8 cellular contexts compared by ENCODE assay signal in the genomic region with DNA sequence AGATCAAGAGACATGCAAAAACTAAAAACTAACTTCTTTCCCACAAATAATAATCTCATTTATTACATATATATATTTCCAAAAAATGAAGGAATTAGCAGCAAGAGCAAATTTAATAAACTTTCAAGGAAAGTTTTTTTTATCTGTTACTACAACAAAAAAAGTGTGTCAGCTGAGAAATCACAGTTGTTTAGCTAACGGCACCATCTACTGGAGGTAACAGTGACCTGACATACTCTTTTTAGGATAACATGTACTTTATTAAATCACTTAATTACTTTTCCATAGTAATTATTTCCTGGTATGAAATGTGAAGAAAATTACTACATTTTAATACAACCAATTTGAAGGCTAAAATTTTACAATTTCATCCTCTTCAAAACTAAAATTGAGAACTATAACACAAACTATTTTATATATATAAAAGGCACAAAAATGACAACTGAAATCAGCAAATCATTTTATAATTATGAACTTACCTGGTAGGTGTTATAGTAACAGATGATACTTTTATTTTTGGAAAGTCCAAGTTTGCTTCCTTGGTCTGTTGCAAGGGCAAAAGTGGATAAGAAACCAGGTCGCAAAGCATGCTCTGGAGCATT. TPM values are rescaled to one million over a fixed set of nuclear protein-coding genes. Genes with fewer than 3 reads are reported as not detected.
A peak's percentile ranks its signal among the peaks of the same experiment; 100 is the strongest.
DNase-seq lines count a peak whose midpoint lies in the region; ATAC-seq and TF ChIP-seq lines count a peak whose summit lies in the region.

No MANE protein-coding gene starts in this region.

- H3K9me3 ChIP-seq in H9 (ENCODE audit: control insufficient read depth, low read depth, low read length) (no peaks in the 10 kb centered on the region), PC-9 (ENCODE audit: insufficient read depth, low read depth) (no peaks in the 10 kb centered on the region)

- no peak overlapping the region for H3K4me3 ChIP-seq in PC-9

- no peak overlapping the region for H2AK5ac ChIP-seq in H9 (ENCODE audit: insufficient read length, low read length)

- H3K36me3 ChIP-seq in PC-9 (ENCODE audit: low read depth), result peaks cover 26% of the 10 kb centered on the region; the same call in 1 of the 2 replicates

- POLR2A ChIA-PET in PC-9 (lab: Charles Lee; ENCODE audit: unreplicated experiment), result no interaction called here

- no TSS peak for BruUV-seq in PC-9 (replicated peaks; lab: Mats Ljungman, UMichigan)

- intact Hi-C loops in PC-9 (cut with micrococcal nuclease; ENCODE audit: unreplicated experiment), result loop anchor here (1.0 to 5.0 kb wide), 4 partner anchors 74 to 422 kb away; no protein-coding TSS in a partner anchor

- H3T11ph ChIP-seq in H9 (ENCODE audit: low read length), result no peak overlapping the region

- CTCF ChIA-PET in PC-9 (lab: Charles Lee), result no interaction called here

- WGBS in H9 (ENCODE audit: extremely low coverage, insufficient read length, low lambda C conversion rate), result no CpG with 5 or more reads among the region's 2 CpGs

- no peak overlapping the region for H3K56ac ChIP-seq in H9 (ENCODE audit: insufficient read length, low read depth, low read length)

- no peak overlapping the region for H4K5ac ChIP-seq in H9 (ENCODE audit: insufficient read length, low read depth, low read length)

- H3K27ac ChIP-seq in H9 (ENCODE audit: insufficient read length, low read depth, low read length) (no peak overlapping the region), PC-9 (no peak overlapping the region)

- no peak overlapping the region for H4K91ac ChIP-seq in H9 (ENCODE audit: insufficient read length, low read depth, low read length)

- no peak overlapping the region for H2AFZ ChIP-seq in H9 (ENCODE audit: low read length)
- H2AFZ ChIP-seq in PC-9, result no peak overlapping the region

- H3K4me1 Mint-ChIP-seq in H9 (no peaks in the 10 kb centered on the region), endothelial cell (ENCODE audit: unreplicated experiment) (no peaks in the 10 kb centered on the region), progenitor cell of endocrine pancreas (ENCODE audit: low read depth) (no peaks in the 10 kb centered on the region)

- no peak overlapping the region for H4K8ac ChIP-seq in H9 (replicated peaks; ENCODE audit: insufficient read length, low read depth, low read length)

- H3K23ac ChIP-seq in H9 (ENCODE audit: insufficient read length, low read depth, low read length), result no peak overlapping the region

- H3K4me3 Mint-ChIP-seq in H9, result no peak overlapping the region
- no peak overlapping the region for H3K4me3 Mint-ChIP-seq in endothelial cell (ENCODE audit: unreplicated experiment)
- no peak overlapping the region for H3K4me3 Mint-ChIP-seq in progenitor cell of endocrine pancreas (ENCODE audit: low read depth)

- H3K36me3 Mint-ChIP-seq in H9 (ENCODE audit: insufficient read depth in 1 of 3, low read depth in 3 of 3) (peaks cover 0 to 16% (median 12%) of the 10 kb centered on the region in 3 experiments; a peak in 5 of 7 replicates), endothelial cell (ENCODE audit: low read depth, unreplicated experiment) (peaks cover 4% of the 10 kb centered on the region), progenitor cell of endocrine pancreas (ENCODE audit: insufficient read depth) (no peaks in the 10 kb centered on the region)

- H3K4ac ChIP-seq in H9 (ENCODE audit: low read depth, low read length), result no peak overlapping the region

- H4K20me1 ChIP-seq in H9 (ENCODE audit: control insufficient read depth, insufficient read depth, insufficient read length) (no peaks in the 10 kb centered on the region), PC-9 (ENCODE audit: insufficient read depth) (peaks cover 5% of the 10 kb centered on the region; the same call in 1 of the 2 replicates)

- H3F3A ChIP-seq in PC-9 (ENCODE audit: insufficient read depth, low read depth), result no peaks in the 10 kb centered on the region; the same call in 1 of the 2 replicates

- no peak overlapping the region for H2BK120ac ChIP-seq in H9 (ENCODE audit: low read depth, low read length, poor library complexity, severe bottlenecking)

- H3K9me3 Mint-ChIP-seq in H9 (no peaks in the 10 kb centered on the region), endothelial cell (ENCODE audit: unreplicated experiment) (no peaks in the 10 kb centered on the region), progenitor cell of endocrine pancreas (ENCODE audit: low read depth) (no peaks in the 10 kb centered on the region)

- H3K27ac Mint-ChIP-seq in H9 (no peak overlapping the region), endothelial cell (ENCODE audit: unreplicated experiment) (no peak overlapping the region), progenitor cell of endocrine pancreas (no peak overlapping the region)

- no peak overlapping the region for H2BK5ac ChIP-seq in H9 (ENCODE audit: insufficient read length, low read length)

- H2BK15ac ChIP-seq in H9 (ENCODE audit: low read depth, low read length), result no peak overlapping the region

- no peak for ATAC-seq in GM21526 (IDR thresholded peaks at IDR 0.05; ENCODE audit: low FRiP score, unreplicated experiment)

- H3K27me3 Mint-ChIP-seq in H9 (ENCODE audit: low read depth), result no peaks in the 10 kb centered on the region
- no peaks in the 10 kb centered on the region for H3K27me3 Mint-ChIP-seq in endothelial cell (ENCODE audit: unreplicated experiment)
- H3K27me3 Mint-ChIP-seq in progenitor cell of endocrine pancreas, result no peaks in the 10 kb centered on the region

- H3K79me1 ChIP-seq in H9 (ENCODE audit: insufficient read depth, low read depth, low read length, poor library complexity, severe bottlenecking), result no peaks in the 10 kb centered on the region

- no peak overlapping the region for H2BK12ac ChIP-seq in H9 (ENCODE audit: insufficient read length, low read depth, low read length)

- no peak overlapping the region for H3K14ac ChIP-seq in H9 (ENCODE audit: insufficient read depth, low read length)

- H3K23me2 ChIP-seq in H9 (ENCODE audit: insufficient read length, low read depth, low read length, poor library complexity, severe bottlenecking), result no peaks in the 10 kb centered on the region

- no peaks in the 10 kb centered on the region for H3K27me3 ChIP-seq in H9 (ENCODE audit: insufficient read depth, low read length)
- no peaks in the 10 kb centered on the region for H3K27me3 ChIP-seq in PC-9 (ENCODE audit: insufficient read depth, low read depth)

- peak; percentile 80 for TF ChIP-seq CTCF in H9 (conservative IDR thresholded peaks at IDR 0.05)
- TF ChIP-seq CTCF in PC-9 (conservative IDR thresholded peaks at IDR 0.05), result peak; percentile 73
- TF ChIP-seq CTCF in endothelial cell (IDR thresholded peaks at IDR 0.05; ENCODE audit: unreplicated experiment), result no peak
- TF ChIP-seq CTCF in progenitor cell of endocrine pancreas (IDR thresholded peaks at IDR 0.05; ENCODE audit: unreplicated experiment), result peak; percentile 66

- H3K9ac ChIP-seq in H9 (ENCODE audit: extremely low read depth, insufficient read length, low read length), result no peak overlapping the region

- H3K79me2 ChIP-seq in H9 (ENCODE audit: insufficient read depth, low read length) (no peaks in the 10 kb centered on the region), PC-9 (ENCODE audit: low read depth) (peaks cover 4% of the 10 kb centered on the region; the same call in 1 of the 2 replicates)

- DNase-seq in SIG-M5 treated with dmso at 0.1 percent for 504 hours (lab: John Stamatoyannopoulos, UW; ENCODE audit: unreplicated experiment) (peak; percentile 46), SIG-M5 (lab: John Stamatoyannopoulos, UW) (no peak), H9 (no peak), PC-9 (no peak), endothelial cell (ENCODE audit: low spot score) (peak; percentile 17), progenitor cell of endocrine pancreas (ENCODE audit: low spot score, unreplicated experiment) (no peak), C1 segment of cervical spinal cord (lab: John Stamatoyannopoulos, UW) (no peak)

- no peak overlapping the region for H2BK20ac ChIP-seq in H9 (ENCODE audit: low read depth, low read length, poor library complexity, severe bottlenecking)

- H3K18ac ChIP-seq in H9 (ENCODE audit: insufficient read length, low read depth, low read length), result no peak overlapping the region

- H3K4me2 ChIP-seq in H9 (ENCODE audit: insufficient read depth, insufficient read length, low read length) (no peak overlapping the region), PC-9 (no peak overlapping the region)

- H3K9me2 ChIP-seq in PC-9 (ENCODE audit: insufficient read depth), result no peaks in the 10 kb centered on the region

- H3K4me1 ChIP-seq in H9 (ENCODE audit: insufficient read depth, low read length) (no peaks in the 10 kb centered on the region), PC-9 (replicated peaks; ENCODE audit: insufficient read depth) (no peaks in the 10 kb centered on the region)

RNA-seq across cellular contexts. Expression of gene LAMTOR3, which starts 9.1 kb away (rescaled TPM):
- 30.6 and 33.1 TPM in 2 replicates for total RNA-seq in H9 (2021)
- total RNA-seq in PC-9 (2021), result 12.0 and 17.4 TPM in 2 replicates
- 41.8 TPM for total RNA-seq in endothelial cell (ENCODE audit: unreplicated experiment)
- 58.0 and 58.2 TPM in 2 replicates for total RNA-seq in progenitor cell of endocrine pancreas

Comparison
In these comparisons a context has a peak if more than half of its experiments do, and no peak if none do; other contexts are left out.
1. DNase-seq: peak in SIG-M5 treated with dmso at 0.1 percent for 504 hours (single experiment) and endothelial cell (single experiment); none in SIG-M5 (single experiment), H9 (single experiment), PC-9 (0 of 2), progenitor cell of endocrine pancreas (single experiment) and C1 segment of cervical spinal cord (0 of 14).